In genomic region chr10:101012525-101013364, GRCh38 we compare ENCODE assay signal across 8 cellular contexts. TPM values are rescaled to one million over a fixed set of nuclear protein-coding genes. Genes with fewer than 3 reads are reported as not detected.
DNase-seq lines count a peak whose midpoint lies in the region; ATAC-seq, FAIRE-seq and TF ChIP-seq lines count a peak whose summit lies in the region.

No MANE protein-coding gene starts in this region.

- H3K4me3 ChIP-seq in Jurkat, Clone E6-1 (ENCODE audit: low read length) = no peak overlapping the region
- H3K4me3 ChIP-seq in Peyer's patch (no peak overlapping the region), fibroblast of the aortic adventitia (ENCODE audit: low read depth, low read length) (no peak overlapping the region)

- intact Hi-C loops in activated T-helper 1 cell treated with anti-CD3 and anti-CD28 coated beads, Interleukin-12 subunit alpha, Interleukin-12 subunit beta, Interleukin-2, Interleukin-4 antibody, amounts not matched to agents 30 ng/mL and 10 ng/mL and 1 ng/mL, durations not matched to agents 14 hours and 24 hours and 36 hours (cut with micrococcal nuclease) = loop anchor here (1.0 to 5.0 kb wide), 5 partner anchors 14 to 450 kb away; partner anchors contain the start of genes PDZD7, SEMA4G, SFXN3 and SLF2

- peaks cover 27% of the 10 kb centered on the region for H3K4me1 Mint-ChIP-seq in activated T-helper 1 cell treated with anti-CD3 and anti-CD28 coated beads, Interleukin-12 subunit alpha, Interleukin-12 subunit beta, Interleukin-2, Interleukin-4 antibody, amounts not matched to agents 30 ng/mL and 10 ng/mL and 1 ng/mL, durations not matched to agents 14 hours and 24 hours and 36 hours (ENCODE audit: low read depth)

- H3K27ac Mint-ChIP-seq in activated T-helper 1 cell treated with anti-CD3 and anti-CD28 coated beads, Interleukin-12 subunit alpha, Interleukin-12 subunit beta, Interleukin-2, Interleukin-4 antibody, amounts not matched to agents 30 ng/mL and 10 ng/mL and 1 ng/mL, durations not matched to agents 14 hours and 24 hours and 36 hours = peak overlapping the region; percentile 64

- H3K36me3 Mint-ChIP-seq in activated T-helper 1 cell treated with anti-CD3 and anti-CD28 coated beads, Interleukin-12 subunit alpha, Interleukin-12 subunit beta, Interleukin-2, Interleukin-4 antibody, amounts not matched to agents 30 ng/mL and 10 ng/mL and 1 ng/mL, durations not matched to agents 14 hours and 24 hours and 36 hours (ENCODE audit: low read depth) = no peaks in the 10 kb centered on the region

- no peak for TF ChIP-seq POLR2A in Peyer's patch (IDR thresholded peaks at IDR 0.05)

- no peaks in the 10 kb centered on the region for H3K9me3 Mint-ChIP-seq in activated T-helper 1 cell treated with anti-CD3 and anti-CD28 coated beads, Interleukin-12 subunit alpha, Interleukin-12 subunit beta, Interleukin-2, Interleukin-4 antibody, amounts not matched to agents 30 ng/mL and 10 ng/mL and 1 ng/mL, durations not matched to agents 14 hours and 24 hours and 36 hours

- peak; percentile 75 for ATAC-seq in GM21423 (IDR thresholded peaks at IDR 0.05; ENCODE audit: unreplicated experiment)

- peak overlapping the region in 2 of 4 donors; percentile 10 to 55 for H3K27ac ChIP-seq in Peyer's patch
- H3K27ac ChIP-seq in temporal lobe (ENCODE audit: low read depth, low read length) = peak overlapping the region; percentile 93

- H3K4me1 ChIP-seq in Peyer's patch = peaks cover 0 to 25% (median 3%) of the 10 kb centered on the region in 4 donors

- TF ChIP-seq CTCF in D721Med (IDR thresholded peaks at IDR 0.05; ENCODE audit: insufficient read depth, missing control alignments) (peak; percentile 98), Peyer's patch (IDR thresholded peaks at IDR 0.05) (peak; percentile 72 to 94 (median 91)), fibroblast of the aortic adventitia (IDR thresholded peaks at IDR 0.05; ENCODE audit: insufficient read depth, low read length) (peak; percentile 81)

- FAIRE-seq in D721Med (lab: Jason Lieb, UNC) = no peak

- peaks cover 26% of the 10 kb centered on the region for H3K27me3 Mint-ChIP-seq in activated T-helper 1 cell treated with anti-CD3 and anti-CD28 coated beads, Interleukin-12 subunit alpha, Interleukin-12 subunit beta, Interleukin-2, Interleukin-4 antibody, amounts not matched to agents 30 ng/mL and 10 ng/mL and 1 ng/mL, durations not matched to agents 14 hours and 24 hours and 36 hours (ENCODE audit: insufficient read depth)

- no peak overlapping the region for H3K4me3 Mint-ChIP-seq in activated T-helper 1 cell treated with anti-CD3 and anti-CD28 coated beads, Interleukin-12 subunit alpha, Interleukin-12 subunit beta, Interleukin-2, Interleukin-4 antibody, amounts not matched to agents 30 ng/mL and 10 ng/mL and 1 ng/mL, durations not matched to agents 14 hours and 24 hours and 36 hours

- H3K27me3 ChIP-seq in Peyer's patch = no peaks in the 10 kb centered on the region

- DNase-seq in D721Med (ENCODE audit: insufficient read length, low spot score) (peak; percentile 71), Peyer's patch (peak; percentile 80 to 95 (median 86)), fibroblast of the aortic adventitia (ENCODE audit: low read depth) (peak; percentile 91), occipital lobe (lab: John Stamatoyannopoulos, UW) (peak; percentile 85)
- DNase-seq in Jurkat, Clone E6-1 (ENCODE audit: low read depth, low spot score) = peak; percentile 67
- peak; percentile 58 for DNase-seq in activated T-helper 1 cell treated with anti-CD3 and anti-CD28 coated beads, Interleukin-12 subunit alpha, Interleukin-12 subunit beta, Interleukin-2, Interleukin-4 antibody, amounts not matched to agents 30 ng/mL and 10 ng/mL and 1 ng/mL, durations not matched to agents 14 hours and 24 hours and 36 hours (ENCODE audit: low spot score)

- H3K9me3 ChIP-seq in Peyer's patch = no peaks in the 10 kb centered on the region

- H3K36me3 ChIP-seq in Peyer's patch = no peaks in the 10 kb centered on the region

RNA-seq across cellular contexts. Expression of gene LZTS2, which starts 13.1 kb away (rescaled TPM):
- 17.3 TPM for polyA plus RNA-seq in Jurkat, Clone E6-1 (2012; ENCODE audit: insufficient read depth, insufficient read length)
- 10 to 100 TPM; 28.0 to 57.4 (median 47.1) TPM for total RNA-seq in Peyer's patch
- total RNA-seq in activated T-helper 1 cell treated with anti-CD3 and anti-CD28 coated beads, Interleukin-12 subunit alpha, Interleukin-12 subunit beta, Interleukin-2, Interleukin-4 antibody, amounts not matched to agents 30 ng/mL and 10 ng/mL and 1 ng/mL, durations not matched to agents 14 hours and 24 hours and 36 hours = 22.3 TPM in 2 replicates
- 91.7 and 175 TPM in 2 replicates for total RNA-seq in fibroblast of the aortic adventitia (ENCODE audit: low replicate concordance)
- total RNA-seq in occipital lobe = 15.4 TPM
- total RNA-seq in temporal lobe = 10.6 TPM

RNA-seq across cellular contexts. Expression of gene PDZD7, which starts 18.2 kb away (rescaled TPM):
- polyA plus RNA-seq in Jurkat, Clone E6-1 (2012; ENCODE audit: insufficient read depth, insufficient read length) = 4.6 TPM
- 10 to 100 TPM in 3 of 4 donors, under 1 TPM in 1; 0.83 to 58.7 (median 51.3) TPM for total RNA-seq in Peyer's patch
- total RNA-seq in activated T-helper 1 cell treated with anti-CD3 and anti-CD28 coated beads, Interleukin-12 subunit alpha, Interleukin-12 subunit beta, Interleukin-2, Interleukin-4 antibody, amounts not matched to agents 30 ng/mL and 10 ng/mL and 1 ng/mL, durations not matched to agents 14 hours and 24 hours and 36 hours = 0.47 and 0.54 TPM in 2 replicates
- total RNA-seq in fibroblast of the aortic adventitia (ENCODE audit: low replicate concordance) = 0.16 and 0.27 TPM in 2 replicates
- 4.5 TPM for total RNA-seq in occipital lobe
- total RNA-seq in temporal lobe = 3.2 TPM

RNA-seq across cellular contexts. Expression of gene SFXN3, which starts 18.3 kb away (rescaled TPM):
- 19.6 TPM for polyA plus RNA-seq in Jurkat, Clone E6-1 (2012; ENCODE audit: insufficient read depth, insufficient read length)
- total RNA-seq in Peyer's patch = 100 to 1,000 TPM; 165 to 772 (median 494) TPM
- 34.8 and 39.0 TPM in 2 replicates for total RNA-seq in activated T-helper 1 cell treated with anti-CD3 and anti-CD28 coated beads, Interleukin-12 subunit alpha, Interleukin-12 subunit beta, Interleukin-2, Interleukin-4 antibody, amounts not matched to agents 30 ng/mL and 10 ng/mL and 1 ng/mL, durations not matched to agents 14 hours and 24 hours and 36 hours
- 56.6 and 83.2 TPM in 2 replicates for total RNA-seq in fibroblast of the aortic adventitia (ENCODE audit: low replicate concordance)
- total RNA-seq in occipital lobe = 44.0 TPM
- total RNA-seq in temporal lobe = 45.2 TPM

RNA-seq across cellular contexts. Expression of gene TWNK, which starts 25.4 kb away (rescaled TPM):
- polyA plus RNA-seq in Jurkat, Clone E6-1 (2012; ENCODE audit: insufficient read depth, insufficient read length) = 20.6 TPM
- 10 to 100 TPM in 1 of 4 donors, 1 to 10 TPM in 3; 3.8 to 18.2 (median 4.4) TPM for total RNA-seq in Peyer's patch
- 41.1 and 42.3 TPM in 2 replicates for total RNA-seq in activated T-helper 1 cell treated with anti-CD3 and anti-CD28 coated beads, Interleukin-12 subunit alpha, Interleukin-12 subunit beta, Interleukin-2, Interleukin-4 antibody, amounts not matched to agents 30 ng/mL and 10 ng/mL and 1 ng/mL, durations not matched to agents 14 hours and 24 hours and 36 hours
- total RNA-seq in fibroblast of the aortic adventitia (ENCODE audit: low replicate concordance) = 4.1 and 4.8 TPM in 2 replicates
- 4.7 TPM for total RNA-seq in occipital lobe
- total RNA-seq in temporal lobe = 6.9 TPM

RNA-seq across cellular contexts. Expression of gene MRPL43, which starts 25.4 kb away (rescaled TPM):
- polyA plus RNA-seq in Jurkat, Clone E6-1 (2012; ENCODE audit: insufficient read depth, insufficient read length) = 115 TPM
- total RNA-seq in Peyer's patch = 10 to 100 TPM; 40.5 to 85.5 (median 61.7) TPM
- 61.5 and 63.2 TPM in 2 replicates for total RNA-seq in activated T-helper 1 cell treated with anti-CD3 and anti-CD28 coated beads, Interleukin-12 subunit alpha, Interleukin-12 subunit beta, Interleukin-2, Interleukin-4 antibody, amounts not matched to agents 30 ng/mL and 10 ng/mL and 1 ng/mL, durations not matched to agents 14 hours and 24 hours and 36 hours
- 27.8 and 38.2 TPM in 2 replicates for total RNA-seq in fibroblast of the aortic adventitia (ENCODE audit: low replicate concordance)
- 37.9 TPM for total RNA-seq in occipital lobe
- total RNA-seq in temporal lobe = 29.3 TPM
